ENCODE assay signal across 8 cellular contexts in genomic region chr1:179369751-179370341, GRCh38. TPM values are rescaled to one million over a fixed set of nuclear protein-coding genes. Genes with fewer than 3 reads are reported as not detected.
DNase-seq lines count a peak whose midpoint lies in the region; ATAC-seq and TF ChIP-seq lines count a peak whose summit lies in the region.

No MANE protein-coding gene starts in this region.

- POLR2A ChIA-PET in activated CD8-positive, alpha-beta T cell treated with anti-CD3 and anti-CD28 coated beads for 36 hours (lab: Charles Lee): interaction anchor here (1.6 kb wide), 1 partner anchor 287 kb away, joined by 3 read pairs; no protein-coding TSS in a partner anchor

- H3K27ac Mint-ChIP-seq in activated CD8-positive, alpha-beta T cell treated with anti-CD3 and anti-CD28 coated beads for 36 hours: no peak overlapping the region
- H3K27ac Mint-ChIP-seq in progenitor cell of endocrine pancreas: no peak overlapping the region

- CTCF ChIA-PET in activated CD8-positive, alpha-beta T cell treated with anti-CD3 and anti-CD28 coated beads for 36 hours (lab: Charles Lee): interaction anchor here (0.6 to 8.4 kb wide), 16 partner anchors 12 to 365 kb away, joined by 3 to 70 read pairs (median 3); partner anchors contain the start of genes SOAT1 and TOR3A

- H3K4me1 Mint-ChIP-seq in activated CD8-positive, alpha-beta T cell treated with anti-CD3 and anti-CD28 coated beads for 36 hours (ENCODE audit: low read depth): peaks cover 9% of the 10 kb centered on the region
- H3K4me1 Mint-ChIP-seq in progenitor cell of endocrine pancreas (ENCODE audit: low read depth): peaks cover 10% of the 10 kb centered on the region

- no peaks in the 10 kb centered on the region for H3K9me3 Mint-ChIP-seq in activated CD8-positive, alpha-beta T cell treated with anti-CD3 and anti-CD28 coated beads for 36 hours
- H3K9me3 Mint-ChIP-seq in progenitor cell of endocrine pancreas (ENCODE audit: low read depth): no peaks in the 10 kb centered on the region

- peak; percentile 17 for DNase-seq in stimulated activated CD4-positive, alpha-beta T cell treated with anti-CD3 and anti-CD28 coated beads, Interleukin-2, amount 100 ng/mL, for 4 hours (ENCODE audit: low read depth)
- no peak for DNase-seq in stimulated activated CD4-positive, alpha-beta T cell treated with anti-CD3 and anti-CD28 coated beads, Interleukin-4, amount 100 ng/mL, for 1 hour
- DNase-seq in HT1080 (ENCODE audit: low read depth) (peak; percentile 62), NCI-H748 (lab: John Stamatoyannopoulos, UW; ENCODE audit: unreplicated experiment) (peak; percentile 49), germinal center (ENCODE audit: low spot score) (peak; percentile 63), progenitor cell of endocrine pancreas (ENCODE audit: low spot score, unreplicated experiment) (no peak)
- peak; percentile 33 for DNase-seq in activated CD8-positive, alpha-beta T cell treated with anti-CD3 and anti-CD28 coated beads for 36 hours

- H3K4me3 Mint-ChIP-seq in activated CD8-positive, alpha-beta T cell treated with anti-CD3 and anti-CD28 coated beads for 36 hours: no peak overlapping the region
- no peak overlapping the region for H3K4me3 Mint-ChIP-seq in progenitor cell of endocrine pancreas (ENCODE audit: low read depth)

- TF ChIP-seq CTCF in activated CD8-positive, alpha-beta T cell treated with anti-CD3 and anti-CD28 coated beads for 36 hours (IDR thresholded peaks at IDR 0.05): peak; percentile 87
- peak; percentile 85 for TF ChIP-seq CTCF in progenitor cell of endocrine pancreas (IDR thresholded peaks at IDR 0.05; ENCODE audit: unreplicated experiment)

- no peak for ATAC-seq in activated CD8-positive, alpha-beta T cell treated with anti-CD3 and anti-CD28 coated beads for 36 hours
- no peak for ATAC-seq in GM18519 (IDR thresholded peaks at IDR 0.05; ENCODE audit: low FRiP score, unreplicated experiment)

- no peaks in the 10 kb centered on the region for H3K36me3 Mint-ChIP-seq in activated CD8-positive, alpha-beta T cell treated with anti-CD3 and anti-CD28 coated beads for 36 hours (ENCODE audit: low read depth)
- peaks cover 1% of the 10 kb centered on the region for H3K36me3 Mint-ChIP-seq in progenitor cell of endocrine pancreas (ENCODE audit: insufficient read depth)

- H3K27me3 Mint-ChIP-seq in activated CD8-positive, alpha-beta T cell treated with anti-CD3 and anti-CD28 coated beads for 36 hours: no peaks in the 10 kb centered on the region
- no peaks in the 10 kb centered on the region for H3K27me3 Mint-ChIP-seq in progenitor cell of endocrine pancreas

- intact Hi-C loops in activated CD8-positive, alpha-beta T cell treated with anti-CD3 and anti-CD28 coated beads for 36 hours (cut with micrococcal nuclease): loop anchor here (1.0 to 5.0 kb wide), 4 partner anchors 73 to 291 kb away; no protein-coding TSS in a partner anchor

RNA-seq across cellular contexts. Expression of gene AXDND1, which starts 4.1 kb away (rescaled TPM):
- 0.35 TPM in 1 of 2 replicates, not detected in the other for total RNA-seq in HT1080 (2014; rRNA removed; shearing (Covaris generic))
- polyA plus RNA-seq in HT1080 (2015; cell fraction: cytosol; rRNA removed): 0.23 TPM in 1 of 2 replicates, not detected in the other
- 0.70 TPM in 1 of 2 replicates, not detected in the other for polyA plus RNA-seq in HT1080 (2015; cell fraction: nucleus; rRNA removed)
- total RNA-seq in activated CD8-positive, alpha-beta T cell treated with anti-CD3 and anti-CD28 coated beads for 36 hours: 1 to 10 TPM in 1 of 2 experiments, under 1 TPM in 1; 0.27 to 1.5 TPM
- total RNA-seq in progenitor cell of endocrine pancreas: 2.0 and 2.5 TPM in 2 replicates

Comparison
In these comparisons a context has a peak if more than half of its experiments do, and no peak if none do; other contexts are left out.
1. DNase-seq: peak in stimulated activated CD4-positive, alpha-beta T cell treated with anti-CD3 and anti-CD28 coated beads, Interleukin-2, amount 100 ng/mL, for 4 hours (single experiment), HT1080 (single experiment), NCI-H748 (single experiment), activated CD8-positive, alpha-beta T cell treated with anti-CD3 and anti-CD28 coated beads for 36 hours (single experiment) and germinal center (single experiment); none in stimulated activated CD4-positive, alpha-beta T cell treated with anti-CD3 and anti-CD28 coated beads, Interleukin-4, amount 100 ng/mL, for 1 hour (single experiment) and progenitor cell of endocrine pancreas (single experiment).